In the genomic region with DNA sequence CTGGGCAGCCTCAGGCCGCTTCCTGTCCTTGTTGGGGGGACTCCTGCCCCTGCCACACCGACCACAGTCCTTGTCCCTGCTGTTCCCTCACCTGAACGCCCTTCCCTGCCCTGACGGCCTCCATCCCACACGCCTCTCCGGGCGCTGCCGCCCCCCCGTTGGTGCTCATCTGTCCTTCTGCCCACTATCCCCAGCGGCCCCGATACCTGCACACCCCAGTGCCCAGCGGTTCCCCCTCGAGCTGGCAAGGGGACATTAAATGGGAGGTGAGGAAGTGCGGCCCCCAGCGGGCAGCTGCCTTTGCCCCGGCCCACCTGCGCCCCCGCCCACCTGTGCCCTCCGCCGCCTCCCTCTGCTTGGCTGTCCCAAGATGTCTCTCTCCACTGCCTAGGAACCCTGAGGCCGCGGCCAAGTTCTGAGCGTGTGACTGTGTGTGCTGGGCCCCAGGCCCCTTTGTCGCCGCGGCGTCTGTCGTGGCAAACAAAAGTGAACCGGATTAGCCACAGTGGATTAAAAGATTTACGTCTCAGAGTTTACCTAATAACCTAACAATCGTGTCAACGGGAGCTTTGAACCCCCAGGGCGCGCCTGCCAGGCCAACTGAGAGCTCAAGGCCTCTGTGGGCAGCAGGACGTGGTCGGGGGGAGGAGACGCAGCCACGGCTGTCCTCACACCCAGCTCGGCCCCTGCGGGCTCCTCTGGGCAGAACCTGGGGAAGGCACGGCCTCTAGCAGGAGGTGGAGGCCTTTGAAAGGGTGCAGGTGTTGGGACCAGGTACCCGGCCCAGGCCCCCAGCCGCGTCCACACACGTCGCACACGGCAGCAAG, we compare ENCODE assay signal across 18 cellular contexts. TPM values are rescaled to one million over a fixed set of nuclear protein-coding genes. Genes with fewer than 3 reads are reported as not detected.
DNase-seq lines count a peak whose midpoint lies in the region; ATAC-seq, FAIRE-seq and TF ChIP-seq lines count a peak whose summit lies in the region.
"Had no signal": no experiment of that assay in that cellular context is flagged by ENCODE, and none has a peak within 500 bp of the region (broad histone marks: within the 10 kb centered on the region; RNA-seq: fewer than 3 reads in every experiment).

No MANE protein-coding gene starts in this region.

- peaks cover 12% of the 10 kb centered on the region in 2 donors for H3K4me1 Mint-ChIP-seq in effector memory CD8-positive, alpha-beta T cell (ENCODE audit: low read depth in 2 of 2)

- no peak for TF ChIP-seq CTCF in GM06990 (IDR thresholded peaks at IDR 0.05; ENCODE audit: insufficient read depth, low read length, poor library complexity, severe bottlenecking)
- no peak for TF ChIP-seq CTCF in kidney (IDR thresholded peaks at IDR 0.05; ENCODE audit: borderline replicate concordance, extremely low read depth, insufficient read depth)

- DNase-seq in GM06990 (ENCODE audit: extremely low read depth, insufficient read length) (peak; percentile 18), NT2/D1 (ENCODE audit: low read depth, low spot score) (no peak), kidney (peak; percentile 75), posterior vena cava (ENCODE audit: low spot score) (peak; percentile 74), AG08395 (ENCODE audit: low spot score) (no peak)
- DNase-seq in effector memory CD8-positive, alpha-beta T cell, result no peak
- DNase-seq: BE2C; DMS79 treated with DMSO at 0.1 percent for 48 hours; KG1; NCI-H1092; NCI-H1436 treated with DMSO at 0.1 percent for 48 hours; NCI-H1930; NCI-H69; NK-92 treated with Interleukin-12 subunit alpha and Interleukin-12 subunit beta, amount 100 ng/mL, for 24 hours had no signal

- H3K4me3 Mint-ChIP-seq in effector memory CD8-positive, alpha-beta T cell, result no peak overlapping the region

- peak overlapping the region; percentile 0 for H3K9ac ChIP-seq in NT2/D1 (ENCODE audit: insufficient read length, low read depth)
- H3K9ac ChIP-seq in kidney (ENCODE audit: low read length in 2 of 2), result no peak overlapping the region

- H3K4me3 ChIP-seq in GM06990 (replicated peaks; ENCODE audit: low read depth, low read length) (no peak overlapping the region), NT2/D1 (ENCODE audit: insufficient read length, low read depth) (no peak overlapping the region), kidney (ENCODE audit: low read length in 2 of 2) (no peak overlapping the region)
- H3K4me3 ChIP-seq: A549, GM12878 had no signal

- H3K27ac Mint-ChIP-seq in effector memory CD8-positive, alpha-beta T cell, result no peak overlapping the region

- no peaks in the 10 kb centered on the region for H3K9me3 Mint-ChIP-seq in effector memory CD8-positive, alpha-beta T cell

- H3K36me3 ChIP-seq in GM06990 (ENCODE audit: control insufficient read depth, insufficient read depth, low read length) (no peaks in the 10 kb centered on the region), NT2/D1 (ENCODE audit: insufficient read depth, insufficient read length, low read length) (no peaks in the 10 kb centered on the region), kidney (ENCODE audit: control insufficient read depth in 1 of 2, insufficient read depth in 2 of 2, low read length in 2 of 2) (no peaks in the 10 kb centered on the region)
- H3K36me3 ChIP-seq: BE2C had no signal

- H3K27me3 ChIP-seq in GM06990 (replicated peaks; ENCODE audit: control insufficient read depth, insufficient read depth, low read length), result no peaks in the 10 kb centered on the region
- H3K27me3 ChIP-seq in NT2/D1 (ENCODE audit: insufficient read depth, insufficient read length), result no peaks in the 10 kb centered on the region

- intact Hi-C loops in kidney (cut with DNase I), result no loop called here
- intact Hi-C loops in posterior vena cava (cut with DNase I), result no loop called here

- H3K36me3 Mint-ChIP-seq in effector memory CD8-positive, alpha-beta T cell (ENCODE audit: insufficient read depth), result peaks cover 7% of the 10 kb centered on the region

- H3K9me3 ChIP-seq in NT2/D1 (ENCODE audit: insufficient read depth, low read length) (no peaks in the 10 kb centered on the region), kidney (ENCODE audit: control insufficient read depth in 1 of 2, low read length in 2 of 2) (no peaks in the 10 kb centered on the region)
- H3K9me3 ChIP-seq: A549, BE2C had no signal

- H3K4me1 ChIP-seq in NT2/D1 (ENCODE audit: insufficient read depth, insufficient read length) (peaks cover 20% of the 10 kb centered on the region), kidney (ENCODE audit: control insufficient read depth in 1 of 2, insufficient read depth in 1 of 2, low read depth in 1 of 2, low read length in 2 of 2) (peaks cover 0 to 13% of the 10 kb centered on the region in 2 donors)
- H3K4me1 ChIP-seq: BE2C had no signal

- FAIRE-seq in kidney (lab: Jason Lieb, UNC), result no peak
- FAIRE-seq: A549, GM12878 had no signal

- ATAC-seq in effector memory CD8-positive, alpha-beta T cell (replicated peaks), result no peak
- ATAC-seq in HG03280 (IDR thresholded peaks at IDR 0.05; ENCODE audit: unreplicated experiment), result no peak
- ATAC-seq: A549, GM12878, Panc1 had no signal

- H3K27ac ChIP-seq in kidney (ENCODE audit: low read depth in 2 of 2, low read length in 2 of 2), result no peak overlapping the region
- H3K27ac ChIP-seq: A549 had no signal

- H3K27me3 Mint-ChIP-seq in effector memory CD8-positive, alpha-beta T cell, result peaks cover 0 to 7% of the 10 kb centered on the region in 2 donors

RNA-seq across cellular contexts. Expression of a gene that starts 7.6 kb away (rescaled TPM):
- total RNA-seq in kidney (24.6 TPM), posterior vena cava (10 to 100 TPM; 13.4 to 19.0 TPM)
- 9.7 TPM for polyA plus RNA-seq in kidney (ENCODE audit: insufficient read depth, low read depth, low replicate concordance)

RNA-seq across cellular contexts. Expression of a gene that starts 10.3 kb away (rescaled TPM):
- total RNA-seq in kidney, result 59.1 TPM
- polyA plus RNA-seq in kidney (ENCODE audit: insufficient read depth, low read depth, low replicate concordance), result 201 TPM
- total RNA-seq in posterior vena cava, result 10 to 100 TPM; 35.7 to 36.0 TPM

RNA-seq across cellular contexts. Expression of a gene that starts 21.7 kb away (rescaled TPM):
- 65.0 TPM for total RNA-seq in kidney
- 144 TPM for polyA plus RNA-seq in kidney (ENCODE audit: insufficient read depth, low read depth, low replicate concordance)
- 10 to 100 TPM; 24.7 to 28.9 TPM for total RNA-seq in posterior vena cava

RNA-seq across cellular contexts. Expression of a gene that starts 36.9 kb away (rescaled TPM):
- total RNA-seq in kidney, result 56.6 TPM
- 100 TPM for polyA plus RNA-seq in kidney (ENCODE audit: insufficient read depth, low read depth, low replicate concordance)
- total RNA-seq in posterior vena cava, result 100 to 1,000 TPM in 1 of 2 donors, 10 to 100 TPM in 1; 70.7 to 108 TPM

RNA-seq across cellular contexts. Expression of a gene that starts 41.6 kb away (rescaled TPM):
- total RNA-seq in kidney (23.8 TPM), posterior vena cava (10 to 100 TPM; 11.2 to 12.9 TPM)
- 58.9 TPM for polyA plus RNA-seq in kidney (ENCODE audit: insufficient read depth, low read depth, low replicate concordance)

Comparison
In these comparisons a context has a peak if more than half of its experiments do, and no peak if none do; other contexts are left out.
1. DNase-seq: peak in GM06990 (single experiment), kidney (single experiment) and posterior vena cava (single experiment); none in NT2/D1 (single experiment), effector memory CD8-positive, alpha-beta T cell (0 of 3) and AG08395 (single experiment).